In the genomic region with DNA sequence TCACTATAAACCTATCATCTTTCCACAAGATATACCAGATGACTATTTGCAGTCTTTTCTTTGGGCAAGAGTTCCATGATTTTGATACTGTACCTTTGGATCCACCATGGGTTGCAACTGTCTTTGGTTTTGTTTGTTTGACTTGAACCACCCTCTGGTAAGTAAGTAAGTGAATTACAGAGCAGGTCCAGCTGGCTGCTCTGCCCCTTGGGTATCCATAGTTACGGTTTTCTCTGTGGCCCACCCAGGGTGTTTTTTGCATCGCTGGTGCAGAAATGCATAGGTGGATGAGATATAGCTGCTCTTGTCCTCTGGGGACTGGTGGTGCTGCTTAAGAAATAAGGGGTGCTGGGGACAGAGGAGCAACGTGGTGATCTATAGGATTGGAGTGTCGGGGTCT, we compare ENCODE assay signal across 29 cellular contexts. TPM values are rescaled to one million over a fixed set of nuclear protein-coding genes. Genes with fewer than 3 reads are reported as not detected.
A peak's percentile ranks its signal among the peaks of the same experiment; 100 is the strongest.
DNase-seq lines count a peak whose midpoint lies in the region; ATAC-seq, FAIRE-seq and TF ChIP-seq lines count a peak whose summit lies in the region.
"Had no signal": no experiment of that assay in that cellular context is flagged by ENCODE, and none has a peak within 500 bp of the region (broad histone marks: within the 10 kb centered on the region; RNA-seq: fewer than 3 reads in every experiment).

No MANE protein-coding gene starts in this region.

- no peak overlapping the region for H3K9ac ChIP-seq in astrocyte (ENCODE audit: low read length)

- H3K79me2 ChIP-seq in astrocyte (ENCODE audit: insufficient read depth, low read length): no peaks in the 10 kb centered on the region

- H4K20me1 ChIP-seq in astrocyte (ENCODE audit: insufficient read depth, low read length): no peaks in the 10 kb centered on the region

- no peaks in the 10 kb centered on the region for H3K4me1 Mint-ChIP-seq in CD14-positive monocyte
- no peaks in the 10 kb centered on the region for H3K4me1 Mint-ChIP-seq in astrocyte (ENCODE audit: low read depth, unreplicated experiment)

- no peaks in the 10 kb centered on the region for H3K9me3 Mint-ChIP-seq in CD14-positive monocyte
- no peaks in the 10 kb centered on the region for H3K9me3 Mint-ChIP-seq in astrocyte (ENCODE audit: unreplicated experiment)

- intact Hi-C loops in CD14-positive monocyte (cut with micrococcal nuclease) (no loop called here), upper lobe of right lung (cut with DNase I) (no loop called here)

- no peak for FAIRE-seq in astrocyte (lab: Jason Lieb, UNC)
- FAIRE-seq: frontal cortex, keratinocyte, TTC549 had no signal

- H3K9me3 ChIP-seq in astrocyte (ENCODE audit: insufficient read depth, low read depth, low read length): no peaks in the 10 kb centered on the region
- no peaks in the 10 kb centered on the region for H3K9me3 ChIP-seq in upper lobe of right lung
- H3K9me3 ChIP-seq: Peyer's patch, SJSA1, tibial artery had no signal

- DNase-seq in CD14-positive monocyte (ENCODE audit: low spot score) (no peak), GM13977 (ENCODE audit: low spot score) (peak; percentile 40), astrocyte (ENCODE audit: low read depth) (no peak), left kidney (ENCODE audit: low read depth, low spot score) (peak; percentile 42), upper lobe of right lung (no peak), KG1 (lab: John Stamatoyannopoulos, UW) (no peak), GM20000 (ENCODE audit: low spot score) (no peak)
- DNase-seq: activated naive CD4-positive, alpha-beta T cell treated with anti-CD3 and anti-CD28 coated beads, Interleukin-2, amount 50 U/mL, for 16 hours; AML-193; cerebellar nuclear complex; DMS79 treated with DMSO at 0.1 percent for 48 hours; erythroblast; HCEC 1CT; NCI-H1092; NCI-H1930; NK-92 treated with Interleukin-12 subunit alpha and Interleukin-12 subunit beta, amount 100 ng/mL, for 24 hours; Peyer's patch; stimulated activated CD4-positive, alpha-beta T cell treated with anti-CD3 and anti-CD28 coated beads, Interleukin-4, amount 100 ng/mL, for 1 hour; stimulated activated naive CD8-positive, alpha-beta T cell treated with anti-CD3 and anti-CD28 coated beads, Interleukin-15, Interleukin-2, amounts not matched to agents 100 U/mL and 50 U/mL, for 24 hours; T-helper 1 cell had no signal

- peaks cover 3 to 15% (median 4%) of the 10 kb centered on the region in 3 donors for H3K27me3 Mint-ChIP-seq in CD14-positive monocyte (ENCODE audit: low read depth in 3 of 3)
- H3K27me3 Mint-ChIP-seq in astrocyte (ENCODE audit: low read depth, unreplicated experiment): peaks cover 18% of the 10 kb centered on the region

- H3K27me3 ChIP-seq in astrocyte (ENCODE audit: insufficient read depth, low read length) (no peaks in the 10 kb centered on the region), upper lobe of right lung (no peaks in the 10 kb centered on the region)
- H3K27me3 ChIP-seq: Peyer's patch, SJSA1, tibial artery had no signal

- H3K27ac Mint-ChIP-seq in CD14-positive monocyte (no peak overlapping the region), astrocyte (ENCODE audit: unreplicated experiment) (no peak overlapping the region)

- no peak overlapping the region for H3K4me2 ChIP-seq in astrocyte (ENCODE audit: low read length)
- H3K4me2 ChIP-seq: smooth muscle cell had no signal

- H3K36me3 Mint-ChIP-seq in CD14-positive monocyte (no peaks in the 10 kb centered on the region), astrocyte (ENCODE audit: low read depth, unreplicated experiment) (no peaks in the 10 kb centered on the region)

- no peak overlapping the region for H2AFZ ChIP-seq in astrocyte (ENCODE audit: low read depth, low read length)

- H3K4me1 ChIP-seq in astrocyte (ENCODE audit: insufficient read depth, low read length) (no peaks in the 10 kb centered on the region), upper lobe of right lung (no peaks in the 10 kb centered on the region)
- H3K4me1 ChIP-seq: Peyer's patch, SJSA1, tibial artery had no signal

- H3K4me3 Mint-ChIP-seq in CD14-positive monocyte (no peak overlapping the region), astrocyte (ENCODE audit: unreplicated experiment) (no peak overlapping the region)

- peak; percentile 15 for TF ChIP-seq CTCF in CD14-positive monocyte (IDR thresholded peaks at IDR 0.05)
- no peak for TF ChIP-seq CTCF in GM13977 (IDR thresholded peaks at IDR 0.05; ENCODE audit: extremely low read depth, insufficient read depth, missing control alignments)
- TF ChIP-seq CTCF in astrocyte (IDR thresholded peaks at IDR 0.05; ENCODE audit: insufficient read depth, low read depth, low read length): peak; percentile 5
- TF ChIP-seq CTCF in upper lobe of right lung (IDR thresholded peaks at IDR 0.05): no peak
- no peak for TF ChIP-seq CTCF in GM20000 (IDR thresholded peaks at IDR 0.05; ENCODE audit: extremely low read depth, missing control alignments)

- in situ Hi-C loops in GM13977 (cut with MboI; ENCODE audit: low pct_unique_long_range_greater_than_20kb, low sequenced_read_pairs, unreplicated experiment): no loop called here

- H3K27ac ChIP-seq in astrocyte (ENCODE audit: low read depth, low read length): no peak overlapping the region
- H3K27ac ChIP-seq in upper lobe of right lung: no peak overlapping the region
- H3K27ac ChIP-seq: Peyer's patch, SJSA1, tibial artery had no signal

- no peaks in the 10 kb centered on the region for H3K36me3 ChIP-seq in astrocyte (ENCODE audit: insufficient read depth, low read length)
- H3K36me3 ChIP-seq in upper lobe of right lung: peaks cover 8% of the 10 kb centered on the region
- H3K36me3 ChIP-seq: SJSA1 had no signal

- H3K4me3 ChIP-seq in astrocyte (ENCODE audit: insufficient read depth, low read depth, low read length): no peak overlapping the region
- H3K4me3 ChIP-seq in upper lobe of right lung: no peak overlapping the region
- H3K4me3 ChIP-seq: lung, Peyer's patch, SJSA1, smooth muscle cell, tibial artery had no signal

- no peak for ATAC-seq in upper lobe of right lung
- no peak for ATAC-seq in GM19023 (IDR thresholded peaks at IDR 0.05; ENCODE audit: unreplicated experiment)
- ATAC-seq: stimulated activated naive CD8-positive, alpha-beta T cell treated with anti-CD3 and anti-CD28 coated beads, Interleukin-15, Interleukin-2, amounts not matched to agents 100 U/mL and 50 U/mL, for 24 hours had no signal

RNA-seq across cellular contexts. Expression of a gene that starts 33.8 kb away (rescaled TPM):
- not detected for polyA plus RNA-seq in CD14-positive monocyte
- total RNA-seq in astrocyte (0.22 and 0.48 TPM in 2 replicates), upper lobe of right lung (10.9 TPM)
- total RNA-seq: HT1080, SJSA1 had no signal
- polyA plus RNA-seq: keratinocyte had no signal

RNA-seq across cellular contexts. Expression of a gene that starts 33.9 kb away (rescaled TPM):
- under 1 TPM in 1 of 2 donors, not detected in 1; 0.13 TPM for polyA plus RNA-seq in CD14-positive monocyte
- 0.16 TPM in 1 of 2 replicates, not detected in the other for total RNA-seq in astrocyte
- total RNA-seq in upper lobe of right lung: 12.4 TPM
- total RNA-seq: HT1080, SJSA1, smooth muscle cell had no signal
- polyA plus RNA-seq: keratinocyte had no signal

Comparison
In these comparisons a context has a peak if more than half of its experiments do, and no peak if none do; other contexts are left out.
1. DNase-seq: peak in GM13977 (single experiment) and left kidney (single experiment); none in CD14-positive monocyte (single experiment), astrocyte (single experiment), upper lobe of right lung (single experiment), KG1 (single experiment) and GM20000 (single experiment).
2. CTCF ChIP-seq: peak in CD14-positive monocyte (single experiment) and astrocyte (single experiment); none in GM13977 (single experiment), upper lobe of right lung (single experiment) and GM20000 (single experiment).
3. RNA of a gene that starts 33.9 kb away (total RNA-seq): 12.4 TPM in upper lobe of right lung (single experiment); 0.16 TPM in astrocyte; every median in the first group is over 10 times any median in the second.